ENCODE assay signal across 20 cellular contexts in the genomic region with DNA sequence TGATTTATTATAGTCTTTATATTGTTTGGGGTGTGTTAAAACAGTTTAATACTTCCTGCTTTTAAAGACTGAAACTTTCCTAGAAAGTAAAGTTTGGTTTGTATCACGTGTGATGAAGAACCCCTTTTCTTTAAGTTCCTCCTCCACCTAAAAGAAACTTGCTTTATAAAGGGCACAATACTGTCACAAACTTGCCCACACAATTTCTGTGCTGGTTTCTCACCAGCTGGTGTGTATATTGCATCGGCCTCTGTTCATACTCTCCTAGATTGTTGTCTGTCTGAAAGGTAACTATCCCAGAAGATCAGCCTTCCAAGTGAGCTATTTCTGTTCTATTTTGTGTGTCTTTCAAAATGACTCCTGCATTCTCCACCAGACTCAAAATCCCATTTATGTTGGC.
"Had no signal": no experiment of that assay in that cellular context is flagged by ENCODE, and none has a peak within 500 bp of the region (broad histone marks: within the 10 kb centered on the region; RNA-seq: fewer than 3 reads in every experiment).

No MANE protein-coding gene starts in this region.

- H3K9me3 Mint-ChIP-seq: dendritic cell treated with granulocyte-macrophage colony-stimulating factor and Interleukin-4, amounts not matched to agents 40 ng/mL and 50 ng/mL, for 4 days; effector memory CD8-positive, alpha-beta T cell; stimulated activated effector memory CD8-positive, alpha-beta T cell treated with anti-CD3 and anti-CD28 coated beads, Interleukin-12 subunit alpha, Interleukin-12 subunit beta, amount 100 ng/mL, for 72 hours; stimulated activated naive CD8-positive, alpha-beta T cell treated with anti-CD3 and anti-CD28 coated beads, Interleukin-15, amount 100 ng/mL, for 72 hours had no signal

- H3K4me3 ChIP-seq: esophagus muscularis mucosa, gastrocnemius medialis, prostate gland, right lobe of liver, thoracic aorta, transverse colon had no signal

- H3K27ac ChIP-seq: epithelial cell of prostate, esophagus muscularis mucosa, gastrocnemius medialis, parathyroid adenoma, prostate gland, right lobe of liver, thoracic aorta, transverse colon had no signal

- ATAC-seq: effector memory CD8-positive, alpha-beta T cell; gastrocnemius medialis; left lobe of liver; naive thymus-derived CD4-positive, alpha-beta T cell; right lobe of liver; stimulated activated effector memory CD8-positive, alpha-beta T cell treated with anti-CD3 and anti-CD28 coated beads, Interleukin-12 subunit alpha, Interleukin-12 subunit beta, amount 100 ng/mL, for 72 hours; stimulated activated naive CD8-positive, alpha-beta T cell treated with anti-CD3 and anti-CD28 coated beads, Interleukin-15, amount 100 ng/mL, for 72 hours had no signal

- H3K36me3 Mint-ChIP-seq: stimulated activated effector memory CD8-positive, alpha-beta T cell treated with anti-CD3 and anti-CD28 coated beads, Interleukin-12 subunit alpha, Interleukin-12 subunit beta, amount 100 ng/mL, for 72 hours had no signal

- H3K9me3 ChIP-seq: esophagus muscularis mucosa, gastrocnemius medialis, prostate gland, right lobe of liver, thoracic aorta, transverse colon had no signal

- H3K27ac Mint-ChIP-seq: dendritic cell treated with granulocyte-macrophage colony-stimulating factor and Interleukin-4, amounts not matched to agents 40 ng/mL and 50 ng/mL, for 4 days; effector memory CD8-positive, alpha-beta T cell; naive thymus-derived CD4-positive, alpha-beta T cell; nephron progenitor cell; stimulated activated effector memory CD8-positive, alpha-beta T cell treated with anti-CD3 and anti-CD28 coated beads, Interleukin-12 subunit alpha, Interleukin-12 subunit beta, amount 100 ng/mL, for 72 hours had no signal

- DNase-seq: effector memory CD8-positive, alpha-beta T cell; gastrocnemius medialis; glutamatergic neuron; islet precursor cell; mammary epithelial cell; naive thymus-derived CD4-positive, alpha-beta T cell; nephron progenitor cell; right lobe of liver; stimulated activated CD4-positive, alpha-beta T cell treated with anti-CD3 and anti-CD28 coated beads, Interleukin-4, amount 100 ng/mL, for 1 hour; stimulated activated CD8-positive, alpha-beta memory T cell treated with anti-CD3 and anti-CD28 coated beads, Interleukin-4, amount 100 ng/mL, for 48 hours; stimulated activated naive CD8-positive, alpha-beta T cell treated with anti-CD3 and anti-CD28 coated beads, Interleukin-15, amount 100 ng/mL, for 72 hours; transverse colon had no signal

- H3K4me1 ChIP-seq: parathyroid adenoma, prostate gland had no signal

- H3K9ac ChIP-seq: parathyroid adenoma had no signal

- H3K36me3 ChIP-seq: esophagus muscularis mucosa, gastrocnemius medialis, prostate gland, right lobe of liver, thoracic aorta, transverse colon had no signal

- H3K4me3 Mint-ChIP-seq: dendritic cell treated with granulocyte-macrophage colony-stimulating factor and Interleukin-4, amounts not matched to agents 40 ng/mL and 50 ng/mL, for 4 days; effector memory CD8-positive, alpha-beta T cell; naive thymus-derived CD4-positive, alpha-beta T cell; nephron progenitor cell; stimulated activated effector memory CD8-positive, alpha-beta T cell treated with anti-CD3 and anti-CD28 coated beads, Interleukin-12 subunit alpha, Interleukin-12 subunit beta, amount 100 ng/mL, for 72 hours had no signal

- H3K27me3 ChIP-seq: esophagus muscularis mucosa, gastrocnemius medialis, right lobe of liver, transverse colon had no signal

- H3K27me3 Mint-ChIP-seq: dendritic cell treated with granulocyte-macrophage colony-stimulating factor and Interleukin-4, amounts not matched to agents 40 ng/mL and 50 ng/mL, for 4 days; stimulated activated naive CD8-positive, alpha-beta T cell treated with anti-CD3 and anti-CD28 coated beads, Interleukin-15, amount 100 ng/mL, for 72 hours had no signal
